Comparison of ENCODE assay signal across 8 cellular contexts in genomic region chr5:172412724-172413260, GRCh38. TPM values are rescaled to one million over a fixed set of nuclear protein-coding genes. Genes with fewer than 3 reads are reported as not detected.
DNase-seq lines count a peak whose midpoint lies in the region; ATAC-seq, FAIRE-seq and TF ChIP-seq lines count a peak whose summit lies in the region.

No MANE protein-coding gene starts in this region.

- H3K9ac ChIP-seq in endothelial cell of umbilical vein (replicated peaks; ENCODE audit: extremely low read depth, insufficient read depth, low read length): no peak overlapping the region

- no peaks in the 10 kb centered on the region for H3K9me3 ChIP-seq in endothelial cell of umbilical vein (replicated peaks; ENCODE audit: control insufficient read depth, insufficient read depth, low read length)

- H3K27me3 ChIP-seq in endothelial cell of umbilical vein (ENCODE audit: control insufficient read depth in 2 of 2, insufficient read depth in 2 of 2, low read length in 2 of 2): no peaks in the 10 kb centered on the region

- no peak for TF ChIP-seq CTCF in endothelial cell of umbilical vein (IDR thresholded peaks at IDR 0.05; ENCODE audit: extremely low read depth in 1 of 2, insufficient read depth in 1 of 2, low read depth in 1 of 2, low read length in 2 of 2)
- no peak for TF ChIP-seq CTCF in osteocyte (IDR thresholded peaks at IDR 0.05)
- TF ChIP-seq CTCF in GM13977 (IDR thresholded peaks at IDR 0.05; ENCODE audit: extremely low read depth, insufficient read depth, missing control alignments): no peak

- no peaks in the 10 kb centered on the region for H3K9me3 Mint-ChIP-seq in osteocyte (ENCODE audit: unreplicated experiment)

- dilution Hi-C loops in endothelial cell of umbilical vein (cut with MboI; ENCODE audit: extremely low pct_ligation_motif_present, low sequenced_read_pairs): no loop called here

- H3K36me3 Mint-ChIP-seq in osteocyte (ENCODE audit: unreplicated experiment): peaks cover 9% of the 10 kb centered on the region

- POLR2A ChIA-PET in endothelial cell of umbilical vein (lab: Charles Lee): no interaction called here

- FAIRE-seq in RCC 7860 (lab: Jason Lieb, UNC) (no peak), endothelial cell of umbilical vein (lab: Jason Lieb, UNC) (peak; percentile 85)

- peaks cover 21% of the 10 kb centered on the region for H3K4me1 ChIP-seq in endothelial cell of umbilical vein (ENCODE audit: control insufficient read depth, extremely low read depth, insufficient read depth, low read length)

- in situ Hi-C loops in GM13977 (cut with MboI; ENCODE audit: low pct_unique_long_range_greater_than_20kb, low sequenced_read_pairs, unreplicated experiment): no loop called here

- H3K27ac Mint-ChIP-seq in osteocyte (ENCODE audit: unreplicated experiment): peak overlapping the region; percentile 79

- H3K79me2 ChIP-seq in endothelial cell of umbilical vein (ENCODE audit: control insufficient read depth, insufficient read depth, low read length): no peaks in the 10 kb centered on the region

- H3K36me3 ChIP-seq in endothelial cell of umbilical vein (ENCODE audit: control insufficient read depth in 2 of 2, extremely low read depth in 1 of 2, insufficient read depth in 2 of 2, low read length in 2 of 2): peaks cover 0 to 3% of the 10 kb centered on the region in 2 experiments

- peak overlapping the region; percentile 9 for H3K4me3 Mint-ChIP-seq in osteocyte (ENCODE audit: unreplicated experiment)

- no peaks in the 10 kb centered on the region for H3K27me3 Mint-ChIP-seq in osteocyte (ENCODE audit: unreplicated experiment)

- H3K9me1 ChIP-seq in endothelial cell of umbilical vein (replicated peaks; ENCODE audit: control insufficient read depth, extremely low read depth, insufficient read depth, low read length): no peaks in the 10 kb centered on the region

- peaks cover 67% of the 10 kb centered on the region for H3K4me1 Mint-ChIP-seq in osteocyte (ENCODE audit: unreplicated experiment)

- TSS peak; percentile 47 for BruUV-seq in endothelial cell of umbilical vein (replicated peaks; lab: Mats Ljungman, UMichigan)

- intact Hi-C loops in endothelial cell of umbilical vein (cut with micrococcal nuclease): loop anchor here (1.0 to 2.0 kb wide), 4 partner anchors 17 to 40 kb away; no protein-coding TSS in a partner anchor

- peak overlapping the region; percentile 35 for H2AFZ ChIP-seq in endothelial cell of umbilical vein (ENCODE audit: low read depth, low read length)

- CTCF ChIA-PET in endothelial cell of umbilical vein (lab: Charles Lee): interaction anchor here (1.0 to 2.2 kb wide), 5 partner anchors 13 to 42 kb away, joined by 3 to 10 read pairs (median 3); partner anchors contain the start of gene SH3PXD2B

- peak overlapping the region; percentile 9 for H3K4me2 ChIP-seq in endothelial cell of umbilical vein (ENCODE audit: insufficient read depth, low read length)

- H3K27ac ChIP-seq in endothelial cell of umbilical vein (ENCODE audit: insufficient read depth, low read depth, low read length): peak overlapping the region; percentile 53

- peak; percentile 3 for DNase-seq in COR-L47 (lab: John Stamatoyannopoulos, UW)
- DNase-seq in RCC 7860 (ENCODE audit: low spot score): peak; percentile 20
- DNase-seq in endothelial cell of umbilical vein (ENCODE audit: low read depth, low spot score): peak; percentile 71
- peak; percentile 94 for DNase-seq in osteocyte (ENCODE audit: extremely low spot score, unreplicated experiment)
- DNase-seq in GM13977 (ENCODE audit: low spot score): no peak
- DNase-seq in NCI-H2196 treated with DMSO at 0.1 percent for 48 hours (lab: John Stamatoyannopoulos, UW; ENCODE audit: unreplicated experiment): no peak

- no peaks in the 10 kb centered on the region for H4K20me1 ChIP-seq in endothelial cell of umbilical vein (replicated peaks; ENCODE audit: control insufficient read depth, extremely low read depth, insufficient read depth, low read length)

- TF ChIP-seq POLR2A in endothelial cell of umbilical vein (IDR thresholded peaks at IDR 0.05; ENCODE audit: low read depth, low read length): no peak

- ATAC-seq in GM19035 (IDR thresholded peaks at IDR 0.05; ENCODE audit: unreplicated experiment) (no peak), HG02840 (IDR thresholded peaks at IDR 0.05; ENCODE audit: low FRiP score, unreplicated experiment) (no peak)

- H3K4me3 ChIP-seq in endothelial cell of umbilical vein (replicated peaks in 1 of 3; ENCODE audit: insufficient read depth in 1 of 3, low read depth in 1 of 3, low read length in 3 of 3): no peak overlapping the region

TF ChIP-seq in endothelial cell of umbilical vein, 7 proteins besides CTCF, POLR2A, EP300 and RAD21:
- TF ChIP-seq EZH2 (IDR thresholded peaks at IDR 0.05; ENCODE audit: borderline replicate concordance, low read depth, low read length, severe bottlenecking) (no peak), GATA2 (IDR thresholded peaks at IDR 0.05; ENCODE audit: insufficient read depth, insufficient read length, low read depth, low read length) (no peak), MYC (IDR thresholded peaks at IDR 0.05; ENCODE audit: low read depth, low read length) (no peak), JUN (IDR thresholded peaks at IDR 0.05; ENCODE audit: borderline replicate concordance, insufficient read depth, insufficient read length, low read depth) (peak; percentile 62), MAX (IDR thresholded peaks at IDR 0.05; ENCODE audit: insufficient read depth, insufficient read length) (no peak), POLR2AphosphoS5 (IDR thresholded peaks at IDR 0.05; ENCODE audit: insufficient read depth, low read depth, low read length) (peak; percentile 59), FOS (IDR thresholded peaks at IDR 0.05; ENCODE audit: borderline replicate concordance, insufficient read depth, low read length) (peak; percentile 79)

RNA-seq across cellular contexts. Expression of gene SH3PXD2B, which starts 41.5 kb away (rescaled TPM):
- total RNA-seq in endothelial cell of umbilical vein: 66.3 and 71.8 TPM in 2 replicates
- 23.5 and 24.7 TPM in 2 replicates for polyA plus RNA-seq in endothelial cell of umbilical vein
- polyA plus RNA-seq in endothelial cell of umbilical vein (2011; cell fraction: cytosol; rRNA removed): 24.4 and 25.9 TPM in 2 replicates
- 33.5 and 36.3 TPM in 2 replicates for polyA plus RNA-seq in endothelial cell of umbilical vein (2011; cell fraction: nucleus; rRNA removed)
- polyA plus RNA-seq in endothelial cell of umbilical vein (2012): 39.6 and 47.8 TPM in 2 replicates
- polyA minus RNA-seq in endothelial cell of umbilical vein: 49.9 and 53.1 TPM in 2 replicates
- polyA minus RNA-seq in endothelial cell of umbilical vein (2011; cell fraction: cytosol; rRNA and poly(A)+ RNA removed): 4.3 TPM
- polyA minus RNA-seq in endothelial cell of umbilical vein (2011; cell fraction: nucleus; rRNA and poly(A)+ RNA removed): 22.0 and 24.7 TPM in 2 replicates
- 114 and 125 TPM in 2 replicates for total RNA-seq in osteocyte

Comparison
In these comparisons a context has a peak if more than half of its experiments do, and no peak if none do; other contexts are left out.
1. DNase-seq: peak in COR-L47 (single experiment), RCC 7860 (single experiment), endothelial cell of umbilical vein (single experiment) and osteocyte (single experiment); none in GM13977 (single experiment) and NCI-H2196 treated with DMSO at 0.1 percent for 48 hours (single experiment).